27 cellular contexts compared by ENCODE assay signal in the genomic region with DNA sequence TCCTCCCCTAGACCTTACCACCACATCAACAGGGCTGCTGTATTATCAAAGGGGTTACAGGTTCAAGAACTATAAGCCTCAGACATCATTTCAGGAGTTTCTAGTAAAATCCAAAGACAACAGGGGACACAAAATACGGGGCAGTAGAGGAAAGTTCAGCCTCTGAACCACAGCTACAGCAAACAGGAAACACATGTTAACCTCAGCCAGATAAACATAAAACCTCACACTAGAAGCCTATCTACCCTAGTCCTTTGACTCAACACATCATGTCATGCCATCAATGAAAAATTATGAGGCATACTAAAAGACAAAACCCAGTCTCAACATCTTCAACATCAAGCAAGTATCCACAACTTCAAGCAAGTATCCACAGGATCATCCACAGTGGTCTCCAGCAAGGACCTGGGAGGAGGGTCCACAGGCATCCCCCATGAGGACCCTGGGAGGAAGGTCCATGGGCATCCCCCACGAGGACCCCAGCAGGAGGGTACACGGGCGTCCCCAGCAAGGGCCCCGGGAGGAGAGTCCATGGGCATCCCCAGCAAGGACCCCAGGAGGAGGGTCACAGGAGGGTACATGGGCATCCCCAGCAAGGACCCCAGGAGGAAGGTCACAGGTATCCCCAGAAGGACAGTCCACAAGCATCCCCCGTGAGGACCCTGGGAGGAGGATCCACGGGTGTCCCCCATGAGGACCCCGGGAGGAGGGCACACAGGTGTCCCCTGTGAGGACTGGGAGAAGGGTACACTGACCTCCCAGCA.
DNase-seq lines count a peak whose midpoint lies in the region; ATAC-seq and TF ChIP-seq lines count a peak whose summit lies in the region.
"Had no signal": no experiment of that assay in that cellular context is flagged by ENCODE, and none has a peak within 500 bp of the region (broad histone marks: within the 10 kb centered on the region; RNA-seq: fewer than 3 reads in every experiment).

No MANE protein-coding gene starts in this region.

- no peak overlapping the region for H3K23ac ChIP-seq in neuronal stem cell (ENCODE audit: low read depth, low read length, poor library complexity)

- no peak overlapping the region for H4K8ac ChIP-seq in neuronal stem cell (ENCODE audit: low read depth, low read length)

- POLR2A ChIA-PET in CD4-positive, alpha-beta memory T cell (lab: Charles Lee; ENCODE audit: partially characterized antibody), result no interaction called here

- H3K9me3 Mint-ChIP-seq in CD4-positive, alpha-beta memory T cell, result peaks cover 0 to 12% (median 3%) of the 10 kb centered on the region in 8 donors
- peaks cover 4% of the 10 kb centered on the region for H3K9me3 Mint-ChIP-seq in T-helper 1 cell treated with Interleukin-12 subunit alpha and Interleukin-12 subunit beta and Interleukin-4 antibody, amounts not matched to agents 30 μg/mL and 1 μg/mL, for 36 hours
- H3K9me3 Mint-ChIP-seq: activated CD4-positive, alpha-beta memory T cell treated with anti-CD3 and anti-CD28 coated beads for 36 hours; activated naive CD4-positive, alpha-beta T cell treated with anti-CD3 and anti-CD28 coated beads, Interleukin-2, amount 50 U/mL, for 24 hours; memory B cell had no signal

- peak in 3 of 5 donors; percentile 1 to 15 (median 5) for DNase-seq in CD4-positive, alpha-beta memory T cell
- DNase-seq in coronary artery (ENCODE audit: low spot score), result peak; percentile 54
- no peak for DNase-seq in neuronal stem cell (ENCODE audit: low spot score)
- DNase-seq in NCI-H1694 treated with DMSO at 0.1 percent for 48 hours (lab: John Stamatoyannopoulos, UW), result no peak
- no peak for DNase-seq in NCI-H1417 (lab: John Stamatoyannopoulos, UW)
- no peak for DNase-seq in amniotic stem cell (lab: John Stamatoyannopoulos, UW)
- DNase-seq: activated CD4-positive, alpha-beta memory T cell treated with anti-CD3 and anti-CD28 coated beads for 36 hours; anterior cingulate cortex; DMS 273 treated with DMSO at 0.1 percent for 48 hours; glutamatergic neuron; HCEC 1CT; kidney glomerular epithelial cell; naive B cell; NCI-H1092; NCI-H2029; NCI-H2227 treated with DMSO at 0.1 percent for 48 hours; NCI-H748 treated with DMSO at 0.1 percent for 48 hours; retina; stimulated activated CD4-positive, alpha-beta T cell treated with anti-CD3 and anti-CD28 coated beads, Interleukin-4, amount 100 ng/mL, for 1 hour; stomach had no signal

- WGBS in neuronal stem cell (ENCODE audit: extremely low coverage in 2 of 2, insufficient read length in 2 of 2, insufficient replicate concordance in 1 of 2), 2 donors, result no CpG with 5 or more reads among the region's 8 CpGs

- H2AK5ac ChIP-seq in neuronal stem cell (ENCODE audit: low read depth, low read length), result peak overlapping the region; percentile 92

- no peaks in the 10 kb centered on the region for H3K36me3 ChIP-seq in CD4-positive, alpha-beta memory T cell (ENCODE audit: insufficient read depth, low read length)
- no peaks in the 10 kb centered on the region for H3K36me3 ChIP-seq in neuronal stem cell (replicated peaks in 1 of 2; ENCODE audit: control insufficient read depth in 2 of 2, insufficient read depth in 2 of 2, low read length in 2 of 2)
- H3K36me3 ChIP-seq: cardiac muscle cell, stomach, tibial nerve had no signal

- no peak for ATAC-seq in HG03108 (IDR thresholded peaks at IDR 0.05; ENCODE audit: unreplicated experiment)

- H2AFZ ChIP-seq in neuronal stem cell (ENCODE audit: low read length), result no peak overlapping the region

- H3K9ac ChIP-seq in neuronal stem cell (ENCODE audit: low read depth, low read length, poor library complexity), result no peak overlapping the region

- H3K27me3 Mint-ChIP-seq in CD4-positive, alpha-beta memory T cell, result peaks cover 3 to 6% of the 10 kb centered on the region in 2 donors
- H3K27me3 Mint-ChIP-seq in T-helper 1 cell treated with Interleukin-12 subunit alpha and Interleukin-12 subunit beta and Interleukin-4 antibody, amounts not matched to agents 30 μg/mL and 1 μg/mL, for 36 hours (ENCODE audit: low read depth), result peaks cover 43% of the 10 kb centered on the region

- no peak overlapping the region for H2BK15ac ChIP-seq in neuronal stem cell (ENCODE audit: low read length)

- H3K27ac ChIP-seq in CD4-positive, alpha-beta memory T cell (ENCODE audit: low read depth, low read length), result no peak overlapping the region
- H3K27ac ChIP-seq in coronary artery (no peak overlapping the region), neuronal stem cell (replicated peaks; ENCODE audit: low read length) (no peak overlapping the region)
- H3K27ac ChIP-seq: cardiac muscle cell, stomach, tibial nerve had no signal

- H3K27ac Mint-ChIP-seq in CD4-positive, alpha-beta memory T cell, result peak overlapping the region in 4 of 7 donors; percentile 22 to 55 (median 38)
- H3K27ac Mint-ChIP-seq in T-helper 1 cell treated with Interleukin-12 subunit alpha and Interleukin-12 subunit beta and Interleukin-4 antibody, amounts not matched to agents 30 μg/mL and 1 μg/mL, for 36 hours, result peak overlapping the region; percentile 50
- H3K27ac Mint-ChIP-seq: activated CD4-positive, alpha-beta memory T cell treated with anti-CD3 and anti-CD28 coated beads for 36 hours; activated naive CD4-positive, alpha-beta T cell treated with anti-CD3 and anti-CD28 coated beads, Interleukin-2, amount 50 U/mL, for 24 hours; memory B cell; naive B cell had no signal

- intact Hi-C loops in CD4-positive, alpha-beta memory T cell (cut with micrococcal nuclease), result no loop called here

- no peaks in the 10 kb centered on the region for H3K27me3 ChIP-seq in CD4-positive, alpha-beta memory T cell (ENCODE audit: insufficient read depth, low read length)
- H3K27me3 ChIP-seq in neuronal stem cell (ENCODE audit: control insufficient read depth in 3 of 3, insufficient read depth in 3 of 3, low read depth in 1 of 3, low read length in 3 of 3), result no peaks in the 10 kb centered on the region
- H3K27me3 ChIP-seq: cardiac muscle cell, tibial nerve had no signal

- H3K18ac ChIP-seq in neuronal stem cell (ENCODE audit: low read length), result peak overlapping the region; percentile 77

- no peak overlapping the region for H3K14ac ChIP-seq in neuronal stem cell (ENCODE audit: low read length)

- no peak overlapping the region for H3K4ac ChIP-seq in neuronal stem cell (ENCODE audit: low read length)

- no peaks in the 10 kb centered on the region for H3K79me1 ChIP-seq in neuronal stem cell (ENCODE audit: low read depth, low read length)

- H3K4me3 Mint-ChIP-seq in CD4-positive, alpha-beta memory T cell, result peak overlapping the region in 6 of 8 donors; percentile 4 to 60 (median 28)
- peak overlapping the region; percentile 7 for H3K4me3 Mint-ChIP-seq in T-helper 1 cell treated with Interleukin-12 subunit alpha and Interleukin-12 subunit beta and Interleukin-4 antibody, amounts not matched to agents 30 μg/mL and 1 μg/mL, for 36 hours
- H3K4me3 Mint-ChIP-seq: activated CD4-positive, alpha-beta memory T cell treated with anti-CD3 and anti-CD28 coated beads for 36 hours; activated naive CD4-positive, alpha-beta T cell treated with anti-CD3 and anti-CD28 coated beads, Interleukin-2, amount 50 U/mL, for 24 hours; CD4-positive, CD25-positive, alpha-beta regulatory T cell; memory B cell; naive B cell had no signal

- CTCF ChIA-PET in CD4-positive, alpha-beta memory T cell (lab: Charles Lee; ENCODE audit: partially characterized antibody), result no interaction called here

- H4K91ac ChIP-seq in neuronal stem cell (ENCODE audit: low read depth, low read length, poor library complexity), result no peak overlapping the region

- peaks cover 15% of the 10 kb centered on the region for H3K4me1 ChIP-seq in CD4-positive, alpha-beta memory T cell (ENCODE audit: insufficient read depth, low read length)
- peaks cover 0 to 2% of the 10 kb centered on the region in 2 donors for H3K4me1 ChIP-seq in neuronal stem cell (ENCODE audit: control insufficient read depth in 2 of 2, insufficient read depth in 1 of 2, low read depth in 1 of 2, low read length in 2 of 2)
- H3K4me1 ChIP-seq: tibial nerve had no signal

- peak overlapping the region; percentile 32 for H2BK5ac ChIP-seq in neuronal stem cell (ENCODE audit: low read length)

- H3K4me3 ChIP-seq in CD4-positive, alpha-beta memory T cell (ENCODE audit: low read length in 2 of 2), result no peak overlapping the region
- H3K4me3 ChIP-seq in coronary artery (no peak overlapping the region), neuronal stem cell (ENCODE audit: low read length in 2 of 2) (no peak overlapping the region)
- H3K4me3 ChIP-seq: cardiac muscle cell, stomach, tibial nerve had no signal

- H3K36me3 Mint-ChIP-seq in CD4-positive, alpha-beta memory T cell, result no peaks in the 10 kb centered on the region
- H3K36me3 Mint-ChIP-seq in T-helper 1 cell treated with Interleukin-12 subunit alpha and Interleukin-12 subunit beta and Interleukin-4 antibody, amounts not matched to agents 30 μg/mL and 1 μg/mL, for 36 hours (ENCODE audit: low read depth), result peaks cover 1% of the 10 kb centered on the region
- H3K36me3 Mint-ChIP-seq: activated CD4-positive, alpha-beta memory T cell treated with anti-CD3 and anti-CD28 coated beads for 36 hours; activated naive CD4-positive, alpha-beta T cell treated with anti-CD3 and anti-CD28 coated beads, Interleukin-2, amount 50 U/mL, for 24 hours; CD4-positive, CD25-positive, alpha-beta regulatory T cell; memory B cell; naive B cell had no signal

- no peak overlapping the region for H2BK120ac ChIP-seq in neuronal stem cell (ENCODE audit: low read depth, low read length)

- TF ChIP-seq CTCF in coronary artery (IDR thresholded peaks at IDR 0.05), result no peak

- H3K4me2 ChIP-seq in neuronal stem cell (ENCODE audit: insufficient read depth, low read length, poor library complexity, severe bottlenecking), result no peak overlapping the region

- H3K9me3 ChIP-seq in CD4-positive, alpha-beta memory T cell (ENCODE audit: control insufficient read depth in 1 of 2, low read length in 2 of 2), result no peaks in the 10 kb centered on the region
- H3K9me3 ChIP-seq in neuronal stem cell (replicated peaks in 1 of 2; ENCODE audit: control insufficient read depth in 2 of 2, insufficient read depth in 1 of 2, low read depth in 1 of 2, low read length in 2 of 2), result peaks cover 0 to 2% of the 10 kb centered on the region in 2 donors
- H3K9me3 ChIP-seq: stomach had no signal

- H2BK12ac ChIP-seq in neuronal stem cell (ENCODE audit: low read length), result no peak overlapping the region

- H3K4me1 Mint-ChIP-seq in CD4-positive, alpha-beta memory T cell, result peaks cover 9 to 25% (median 14%) of the 10 kb centered on the region in 4 donors
- peaks cover 16% of the 10 kb centered on the region for H3K4me1 Mint-ChIP-seq in T-helper 1 cell treated with Interleukin-12 subunit alpha and Interleukin-12 subunit beta and Interleukin-4 antibody, amounts not matched to agents 30 μg/mL and 1 μg/mL, for 36 hours (ENCODE audit: low read depth)
- H3K4me1 Mint-ChIP-seq: memory B cell, naive B cell had no signal

Comparison
In these comparisons a context has a peak if more than half of its experiments do, and no peak if none do; other contexts are left out.
1. DNase-seq: peak in CD4-positive, alpha-beta memory T cell (3 of 5) and coronary artery (single experiment); none in neuronal stem cell (single experiment), NCI-H1694 treated with DMSO at 0.1 percent for 48 hours (single experiment), NCI-H1417 (0 of 3) and amniotic stem cell (single experiment).